ENCODE assay signal across 19 cellular contexts in genomic region chr6:159527351-159527750, GRCh38.
"Had no signal": no experiment of that assay in that cellular context is flagged by ENCODE, and none has a peak within 500 bp of the region (broad histone marks: within the 10 kb centered on the region; RNA-seq: fewer than 3 reads in every experiment).

No MANE protein-coding gene starts in this region.

- H3K4me1 ChIP-seq: left ventricle myocardium inferior, sigmoid colon had no signal

- H3K4me3 Mint-ChIP-seq: activated naive CD4-positive, alpha-beta T cell treated with anti-CD3 and anti-CD28 coated beads, Interleukin-2, amount 10 ng/mL, durations not matched to agents 7 days and 5 days; mesothelial cell of epicardium; naive thymus-derived CD8-positive, alpha-beta T cell; stimulated activated naive B cell treated with anti-CD40 and anti-IgM and Interleukin-4, amounts not matched to agents 10 μg/mL and 1 μg/mL and 100 μg/mL, for 72 hours; T-helper 17 cell had no signal

- H3K36me3 Mint-ChIP-seq: activated naive CD4-positive, alpha-beta T cell treated with anti-CD3 and anti-CD28 coated beads, Interleukin-2, amount 10 ng/mL, durations not matched to agents 7 days and 5 days; mesothelial cell of epicardium; naive thymus-derived CD8-positive, alpha-beta T cell; stimulated activated naive B cell treated with anti-CD40 and anti-IgM and Interleukin-4, amounts not matched to agents 10 μg/mL and 1 μg/mL and 100 μg/mL, for 72 hours had no signal

- H3K27me3 ChIP-seq: sigmoid colon, vagina had no signal

- H3K27ac Mint-ChIP-seq: activated naive CD4-positive, alpha-beta T cell treated with anti-CD3 and anti-CD28 coated beads, Interleukin-2, amount 10 ng/mL, durations not matched to agents 7 days and 5 days; mesothelial cell of epicardium; naive thymus-derived CD8-positive, alpha-beta T cell; stimulated activated naive B cell treated with anti-CD40 and anti-IgM and Interleukin-4, amounts not matched to agents 10 μg/mL and 1 μg/mL and 100 μg/mL, for 72 hours; T-helper 17 cell had no signal

- DNase-seq: activated CD4-positive, alpha-beta T cell treated with anti-CD3 and anti-CD28 coated beads for 1 hour; activated effector memory CD4-positive, alpha-beta T cell treated with anti-CD3 and anti-CD28 coated beads, Interleukin-2, amount 50 U/mL, for 16 hours; activated naive CD4-positive, alpha-beta T cell treated with anti-CD3 and anti-CD28 coated beads, Interleukin-2, amount 10 ng/mL, durations not matched to agents 7 days and 5 days; amygdala; cerebellar nuclear complex; cortex of kidney; erythroblast; foreskin fibroblast; left ventricle myocardium inferior; naive thymus-derived CD8-positive, alpha-beta T cell; sigmoid colon; stimulated activated CD4-positive, alpha-beta T cell treated with anti-CD3 and anti-CD28 coated beads, Interleukin-2, amount 100 ng/mL, for 48 hours; stimulated activated CD8-positive, alpha-beta memory T cell treated with anti-CD3 and anti-CD28 coated beads, Interleukin-4, amount 100 ng/mL, for 48 hours; stimulated activated naive B cell treated with anti-CD40 and anti-IgM and Interleukin-4, amounts not matched to agents 10 μg/mL and 1 μg/mL and 100 μg/mL, for 72 hours; T-helper 17 cell; trophoblast cell; WERI-Rb-1 had no signal

- H3K9me3 Mint-ChIP-seq: activated naive CD4-positive, alpha-beta T cell treated with anti-CD3 and anti-CD28 coated beads, Interleukin-2, amount 10 ng/mL, durations not matched to agents 7 days and 5 days; mesothelial cell of epicardium; stimulated activated naive B cell treated with anti-CD40 and anti-IgM and Interleukin-4, amounts not matched to agents 10 μg/mL and 1 μg/mL and 100 μg/mL, for 72 hours had no signal

- H3K4me1 Mint-ChIP-seq: activated naive CD4-positive, alpha-beta T cell treated with anti-CD3 and anti-CD28 coated beads, Interleukin-2, amount 10 ng/mL, durations not matched to agents 7 days and 5 days; mesothelial cell of epicardium; naive thymus-derived CD8-positive, alpha-beta T cell; stimulated activated naive B cell treated with anti-CD40 and anti-IgM and Interleukin-4, amounts not matched to agents 10 μg/mL and 1 μg/mL and 100 μg/mL, for 72 hours; T-helper 17 cell had no signal

- H3K36me3 ChIP-seq: left ventricle myocardium inferior, sigmoid colon, vagina, WERI-Rb-1 had no signal

- H3K27ac ChIP-seq: left ventricle myocardium inferior, sigmoid colon, vagina, WERI-Rb-1 had no signal

- H3K4me3 ChIP-seq: left ventricle myocardium inferior, sigmoid colon, vagina had no signal

- ATAC-seq: naive thymus-derived CD8-positive, alpha-beta T cell; stimulated activated naive B cell treated with anti-CD40 and anti-IgM and Interleukin-4, amounts not matched to agents 10 μg/mL and 1 μg/mL and 100 μg/mL, for 72 hours; T-helper 17 cell had no signal

- H3K9me3 ChIP-seq: left ventricle myocardium inferior, sigmoid colon, vagina had no signal
